ENCODE assay signal across 1 cellular context in the genomic region with DNA sequence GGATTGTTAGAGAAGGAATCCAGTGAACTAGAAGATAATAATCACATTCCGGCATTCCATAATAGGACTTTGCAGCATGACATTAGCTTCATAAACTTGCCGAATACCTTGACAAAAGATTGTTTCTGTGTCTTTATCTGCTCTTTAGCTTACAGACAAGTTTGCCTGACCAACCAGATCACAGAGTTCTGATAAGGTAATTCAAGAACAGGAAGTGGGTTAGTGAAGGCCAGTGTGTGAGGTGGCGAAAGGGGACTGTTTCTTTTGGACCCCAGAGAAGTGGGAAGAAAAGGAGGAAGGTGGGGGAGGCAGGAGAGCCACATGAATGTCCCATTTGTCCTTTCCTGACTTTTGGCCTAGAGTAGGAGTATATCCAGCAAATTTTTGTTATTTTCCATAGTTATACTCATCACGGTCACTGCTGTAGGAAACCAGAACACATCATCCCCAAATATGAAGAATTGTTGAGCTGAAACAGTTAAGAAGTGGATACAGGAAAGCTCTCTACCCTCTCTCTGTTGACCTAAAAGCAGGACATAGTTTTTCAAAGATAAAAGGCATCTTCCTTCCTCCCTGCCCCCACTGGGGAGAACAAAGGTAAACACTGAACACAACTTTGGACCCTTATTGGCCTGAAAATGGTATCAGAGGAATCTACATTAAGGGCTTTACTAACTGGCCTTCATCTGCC.
TF ChIP-seq lines count a peak whose summit lies in the region.

No MANE protein-coding gene starts in this region.

TF ChIP-seq in HepG2, 621 proteins besides CTCF, POLR2A, EP300 and RAD21 (continued from another document and continues in another):
- TF ChIP-seq, protein P1, sequence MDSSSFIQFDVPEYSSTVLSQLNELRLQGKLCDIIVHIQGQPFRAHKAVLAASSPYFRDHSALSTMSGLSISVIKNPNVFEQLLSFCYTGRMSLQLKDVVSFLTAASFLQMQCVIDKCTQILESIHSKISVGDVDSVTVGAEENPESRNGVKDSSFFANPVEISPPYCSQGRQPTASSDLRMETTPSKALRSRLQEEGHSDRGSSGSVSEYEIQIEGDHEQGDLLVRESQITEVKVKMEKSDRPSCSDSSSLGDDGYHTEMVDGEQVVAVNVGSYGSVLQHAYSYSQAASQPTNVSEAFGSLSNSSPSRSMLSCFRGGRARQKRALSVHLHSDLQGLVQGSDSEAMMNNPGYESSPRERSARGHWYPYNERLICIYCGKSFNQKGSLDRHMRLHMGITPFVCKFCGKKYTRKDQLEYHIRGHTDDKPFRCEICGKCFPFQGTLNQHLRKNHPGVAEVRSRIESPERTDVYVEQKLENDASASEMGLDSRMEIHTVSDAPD (CRISPR knock-in tag; IDR thresholded peaks at IDR 0.05), result peak; percentile 92
- TF ChIP-seq ZNF234 (CRISPR knock-in tag; conservative IDR thresholded peaks at IDR 0.05), result no peak
- TF ChIP-seq HES4 (CRISPR knock-in tag; IDR thresholded peaks at IDR 0.05; ENCODE audit: borderline replicate concordance), result no peak
- no peak for TF ChIP-seq EEA1 (CRISPR knock-in tag; IDR thresholded peaks at IDR 0.05; ENCODE audit: borderline replicate concordance)
- TF ChIP-seq ZNF577 (CRISPR knock-in tag; IDR thresholded peaks at IDR 0.05; ENCODE audit: borderline replicate concordance, low read depth), result no peak
- TF ChIP-seq PHF5A (CRISPR knock-in tag; IDR thresholded peaks at IDR 0.05; ENCODE audit: low read depth, unreplicated experiment), result peak; percentile 96
- peak; percentile 93; the same call in 1 of the 2 replicates for TF ChIP-seq MIER3 (CRISPR knock-in tag; IDR thresholded peaks at IDR 0.05; ENCODE audit: borderline replicate concordance)
- no peak for TF ChIP-seq NFKB2 (CRISPR knock-in tag; IDR thresholded peaks at IDR 0.05; ENCODE audit: borderline replicate concordance)
- TF ChIP-seq, protein P2, sequence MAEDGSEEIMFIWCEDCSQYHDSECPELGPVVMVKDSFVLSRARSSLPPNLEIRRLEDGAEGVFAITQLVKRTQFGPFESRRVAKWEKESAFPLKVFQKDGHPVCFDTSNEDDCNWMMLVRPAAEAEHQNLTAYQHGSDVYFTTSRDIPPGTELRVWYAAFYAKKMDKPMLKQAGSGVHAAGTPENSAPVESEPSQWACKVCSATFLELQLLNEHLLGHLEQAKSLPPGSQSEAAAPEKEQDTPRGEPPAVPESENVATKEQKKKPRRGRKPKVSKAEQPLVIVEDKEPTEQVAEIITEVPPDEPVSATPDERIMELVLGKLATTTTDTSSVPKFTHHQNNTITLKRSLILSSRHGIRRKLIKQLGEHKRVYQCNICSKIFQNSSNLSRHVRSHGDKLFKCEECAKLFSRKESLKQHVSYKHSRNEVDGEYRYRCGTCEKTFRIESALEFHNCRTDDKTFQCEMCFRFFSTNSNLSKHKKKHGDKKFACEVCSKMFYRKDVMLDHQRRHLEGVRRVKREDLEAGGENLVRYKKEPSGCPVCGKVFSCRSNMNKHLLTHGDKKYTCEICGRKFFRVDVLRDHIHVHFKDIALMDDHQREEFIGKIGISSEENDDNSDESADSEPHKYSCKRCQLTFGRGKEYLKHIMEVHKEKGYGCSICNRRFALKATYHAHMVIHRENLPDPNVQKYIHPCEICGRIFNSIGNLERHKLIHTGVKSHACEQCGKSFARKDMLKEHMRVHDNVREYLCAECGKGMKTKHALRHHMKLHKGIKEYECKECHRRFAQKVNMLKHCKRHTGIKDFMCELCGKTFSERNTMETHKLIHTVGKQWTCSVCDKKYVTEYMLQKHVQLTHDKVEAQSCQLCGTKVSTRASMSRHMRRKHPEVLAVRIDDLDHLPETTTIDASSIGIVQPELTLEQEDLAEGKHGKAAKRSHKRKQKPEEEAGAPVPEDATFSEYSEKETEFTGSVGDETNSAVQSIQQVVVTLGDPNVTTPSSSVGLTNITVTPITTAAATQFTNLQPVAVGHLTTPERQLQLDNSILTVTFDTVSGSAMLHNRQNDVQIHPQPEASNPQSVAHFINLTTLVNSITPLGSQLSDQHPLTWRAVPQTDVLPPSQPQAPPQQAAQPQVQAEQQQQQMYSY (CRISPR knock-in tag; IDR thresholded peaks at IDR 0.05), result peak; percentile 50; the same call in 1 of the 2 replicates
- TF ChIP-seq, protein P3, sequence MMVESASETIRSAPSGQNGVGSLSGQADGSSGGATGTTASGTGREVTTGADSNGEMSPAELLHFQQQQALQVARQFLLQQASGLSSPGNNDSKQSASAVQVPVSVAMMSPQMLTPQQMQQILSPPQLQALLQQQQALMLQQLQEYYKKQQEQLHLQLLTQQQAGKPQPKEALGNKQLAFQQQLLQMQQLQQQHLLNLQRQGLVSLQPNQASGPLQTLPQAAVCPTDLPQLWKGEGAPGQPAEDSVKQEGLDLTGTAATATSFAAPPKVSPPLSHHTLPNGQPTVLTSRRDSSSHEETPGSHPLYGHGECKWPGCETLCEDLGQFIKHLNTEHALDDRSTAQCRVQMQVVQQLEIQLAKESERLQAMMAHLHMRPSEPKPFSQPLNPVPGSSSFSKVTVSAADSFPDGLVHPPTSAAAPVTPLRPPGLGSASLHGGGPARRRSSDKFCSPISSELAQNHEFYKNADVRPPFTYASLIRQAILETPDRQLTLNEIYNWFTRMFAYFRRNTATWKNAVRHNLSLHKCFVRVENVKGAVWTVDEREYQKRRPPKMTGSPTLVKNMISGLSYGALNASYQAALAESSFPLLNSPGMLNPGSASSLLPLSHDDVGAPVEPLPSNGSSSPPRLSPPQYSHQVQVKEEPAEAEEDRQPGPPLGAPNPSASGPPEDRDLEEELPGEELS (CRISPR knock-in tag; IDR thresholded peaks at IDR 0.05), result peak; percentile 96
- no peak for TF ChIP-seq ZNF101 (CRISPR knock-in tag; IDR thresholded peaks at IDR 0.05; ENCODE audit: borderline replicate concordance, low read depth)
- no peak for TF ChIP-seq GTF2F1 (IDR thresholded peaks at IDR 0.05; ENCODE audit: low read length)
- peak; percentile 92 for TF ChIP-seq PHF21A (CRISPR knock-in tag; IDR thresholded peaks at IDR 0.05)
- TF ChIP-seq, protein P4, sequence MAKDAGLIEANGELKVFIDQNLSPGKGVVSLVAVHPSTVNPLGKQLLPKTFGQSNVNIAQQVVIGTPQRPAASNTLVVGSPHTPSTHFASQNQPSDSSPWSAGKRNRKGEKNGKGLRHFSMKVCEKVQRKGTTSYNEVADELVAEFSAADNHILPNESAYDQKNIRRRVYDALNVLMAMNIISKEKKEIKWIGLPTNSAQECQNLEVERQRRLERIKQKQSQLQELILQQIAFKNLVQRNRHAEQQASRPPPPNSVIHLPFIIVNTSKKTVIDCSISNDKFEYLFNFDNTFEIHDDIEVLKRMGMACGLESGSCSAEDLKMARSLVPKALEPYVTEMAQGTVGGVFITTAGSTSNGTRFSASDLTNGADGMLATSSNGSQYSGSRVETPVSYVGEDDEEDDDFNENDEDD (CRISPR knock-in tag; IDR thresholded peaks at IDR 0.05; ENCODE audit: borderline replicate concordance), result peak; percentile 49; the same call in 1 of the 2 replicates
- TF ChIP-seq, protein P5, sequence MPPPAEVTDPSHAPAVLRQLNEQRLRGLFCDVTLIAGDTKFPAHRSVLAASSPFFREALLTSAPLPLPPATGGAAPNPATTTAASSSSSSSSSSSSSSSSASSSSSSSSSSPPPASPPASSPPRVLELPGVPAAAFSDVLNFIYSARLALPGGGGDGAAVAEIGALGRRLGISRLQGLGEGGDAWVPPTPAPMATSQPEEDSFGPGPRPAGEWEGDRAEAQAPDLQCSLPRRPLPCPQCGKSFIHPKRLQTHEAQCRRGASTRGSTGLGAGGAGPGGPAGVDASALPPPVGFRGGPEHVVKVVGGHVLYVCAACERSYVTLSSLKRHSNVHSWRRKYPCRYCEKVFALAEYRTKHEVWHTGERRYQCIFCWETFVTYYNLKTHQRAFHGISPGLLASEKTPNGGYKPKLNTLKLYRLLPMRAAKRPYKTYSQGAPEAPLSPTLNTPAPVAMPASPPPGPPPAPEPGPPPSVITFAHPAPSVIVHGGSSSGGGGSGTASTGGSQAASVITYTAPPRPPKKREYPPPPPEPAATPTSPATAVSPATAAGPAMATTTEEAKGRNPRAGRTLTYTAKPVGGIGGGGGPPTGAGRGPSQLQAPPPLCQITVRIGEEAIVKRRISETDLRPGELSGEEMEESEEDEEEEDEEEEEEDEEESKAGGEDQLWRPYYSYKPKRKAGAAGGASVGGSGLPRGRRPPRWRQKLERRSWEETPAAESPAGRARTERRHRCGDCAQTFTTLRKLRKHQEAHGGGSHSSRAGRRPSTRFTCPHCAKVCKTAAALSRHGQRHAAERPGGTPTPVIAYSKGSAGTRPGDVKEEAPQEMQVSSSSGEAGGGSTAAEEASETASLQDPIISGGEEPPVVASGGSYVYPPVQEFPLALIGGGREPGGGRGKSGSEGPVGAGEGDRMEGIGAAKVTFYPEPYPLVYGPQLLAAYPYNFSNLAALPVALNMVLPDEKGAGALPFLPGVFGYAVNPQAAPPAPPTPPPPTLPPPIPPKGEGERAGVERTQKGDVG (CRISPR knock-in tag; IDR thresholded peaks at IDR 0.05; ENCODE audit: borderline replicate concordance), result no peak
- no peak for TF ChIP-seq SIN3A (IDR thresholded peaks at IDR 0.05; ENCODE audit: borderline replicate concordance, low read depth, low read length)
- peak; percentile 72; the same call in 1 of the 2 replicates for TF ChIP-seq TOPORS (CRISPR knock-in tag; IDR thresholded peaks at IDR 0.05)
- TF ChIP-seq RFX5 (IDR thresholded peaks at IDR 0.05; ENCODE audit: low read depth, low read length), result no peak
- peak; percentile 90 for TF ChIP-seq NR2F2 (IDR thresholded peaks at IDR 0.05; ENCODE audit: borderline replicate concordance, low read depth)
- peak; percentile 36; the same call in 1 of the 2 replicates for TF ChIP-seq KMT2A (CRISPR knock-in tag; IDR thresholded peaks at IDR 0.05)
- TF ChIP-seq, protein P6, sequence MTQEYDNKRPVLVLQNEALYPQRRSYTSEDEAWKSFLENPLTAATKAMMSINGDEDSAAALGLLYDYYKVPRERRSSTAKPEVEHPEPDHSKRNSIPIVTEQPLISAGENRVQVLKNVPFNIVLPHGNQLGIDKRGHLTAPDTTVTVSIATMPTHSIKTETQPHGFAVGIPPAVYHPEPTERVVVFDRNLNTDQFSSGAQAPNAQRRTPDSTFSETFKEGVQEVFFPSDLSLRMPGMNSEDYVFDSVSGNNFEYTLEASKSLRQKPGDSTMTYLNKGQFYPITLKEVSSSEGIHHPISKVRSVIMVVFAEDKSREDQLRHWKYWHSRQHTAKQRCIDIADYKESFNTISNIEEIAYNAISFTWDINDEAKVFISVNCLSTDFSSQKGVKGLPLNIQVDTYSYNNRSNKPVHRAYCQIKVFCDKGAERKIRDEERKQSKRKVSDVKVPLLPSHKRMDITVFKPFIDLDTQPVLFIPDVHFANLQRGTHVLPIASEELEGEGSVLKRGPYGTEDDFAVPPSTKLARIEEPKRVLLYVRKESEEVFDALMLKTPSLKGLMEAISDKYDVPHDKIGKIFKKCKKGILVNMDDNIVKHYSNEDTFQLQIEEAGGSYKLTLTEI (CRISPR knock-in tag; conservative IDR thresholded peaks at IDR 0.05), result no peak
- TF ChIP-seq, protein P7, sequence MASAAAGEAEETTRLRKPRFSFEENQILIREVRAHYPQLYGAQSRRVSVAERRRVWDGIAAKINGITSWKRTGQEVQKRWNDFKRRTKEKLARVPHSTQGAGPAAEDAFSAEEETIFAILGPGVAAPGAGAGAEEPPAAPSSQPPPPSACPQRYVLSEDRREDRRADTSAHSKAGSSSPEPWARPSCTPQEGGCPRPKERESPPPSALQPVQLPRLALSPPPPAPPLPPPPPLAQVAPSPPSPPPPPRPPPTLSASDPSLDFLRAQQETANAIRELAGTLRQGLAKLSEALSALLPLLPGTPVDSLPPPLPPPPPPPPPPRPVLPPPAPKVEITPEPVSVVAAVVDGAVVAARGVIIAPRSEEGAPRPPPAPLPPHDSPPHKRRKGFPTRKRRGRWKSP (CRISPR knock-in tag; IDR thresholded peaks at IDR 0.05), result no peak; the same call in 1 of the 2 replicates
- no peak for TF ChIP-seq HDAC6 (IDR thresholded peaks at IDR 0.05; ENCODE audit: low read depth, low read length)
- peak; percentile 76; the same call in 1 of the 2 replicates for TF ChIP-seq HOXA5 (CRISPR knock-in tag; IDR thresholded peaks at IDR 0.05)
- no peak for TF ChIP-seq ZNF296 (CRISPR knock-in tag; conservative IDR thresholded peaks at IDR 0.05)
- peak; percentile 9; the same call in 1 of the 2 replicates for TF ChIP-seq SRF (IDR thresholded peaks at IDR 0.05; ENCODE audit: low read depth, low read length)
- no peak for TF ChIP-seq MAFK (conservative IDR thresholded peaks at IDR 0.05 in 1 of 2, IDR thresholded peaks at IDR 0.05 in 1 of 2; ENCODE audit: low read length in 2 of 2)
- no peak for TF ChIP-seq ZZZ3 (CRISPR knock-in tag; IDR thresholded peaks at IDR 0.05; ENCODE audit: borderline replicate concordance)
- TF ChIP-seq, protein P8, sequence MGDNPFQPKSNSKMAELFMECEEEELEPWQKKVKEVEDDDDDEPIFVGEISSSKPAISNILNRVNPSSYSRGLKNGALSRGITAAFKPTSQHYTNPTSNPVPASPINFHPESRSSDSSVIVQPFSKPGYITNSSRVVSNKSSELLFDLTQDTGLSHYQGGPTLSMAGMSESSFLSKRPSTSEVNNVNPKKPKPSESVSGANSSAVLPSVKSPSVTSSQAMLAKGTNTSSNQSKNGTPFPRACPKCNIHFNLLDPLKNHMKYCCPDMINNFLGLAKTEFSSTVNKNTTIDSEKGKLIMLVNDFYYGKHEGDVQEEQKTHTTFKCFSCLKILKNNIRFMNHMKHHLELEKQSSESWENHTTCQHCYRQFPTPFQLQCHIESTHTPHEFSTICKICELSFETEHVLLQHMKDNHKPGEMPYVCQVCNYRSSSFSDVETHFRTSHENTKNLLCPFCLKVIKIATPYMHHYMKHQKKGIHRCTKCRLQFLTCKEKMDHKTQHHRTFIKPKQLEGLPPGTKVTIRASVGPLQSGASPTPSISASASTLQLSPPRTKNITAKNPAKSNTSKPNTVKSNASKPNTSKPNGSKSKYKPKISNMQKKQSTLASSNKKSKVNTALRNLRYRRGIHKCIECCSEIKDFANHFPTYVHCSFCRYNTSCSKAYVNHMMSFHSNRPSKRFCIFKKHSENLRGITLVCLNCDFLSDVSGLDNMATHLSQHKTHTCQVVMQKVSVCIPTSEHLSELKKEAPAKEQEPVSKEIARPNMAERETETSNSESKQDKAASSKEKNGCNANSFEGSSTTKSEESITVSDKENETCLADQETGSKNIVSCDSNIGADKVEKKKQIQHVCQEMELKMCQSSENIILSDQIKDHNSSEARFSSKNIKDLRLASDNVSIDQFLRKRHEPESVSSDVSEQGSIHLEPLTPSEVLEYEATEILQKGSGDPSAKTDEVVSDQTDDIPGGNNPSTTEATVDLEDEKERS (CRISPR knock-in tag; IDR thresholded peaks at IDR 0.05), result peak; percentile 78; the same call in 1 of the 2 replicates
- TF ChIP-seq, protein P9, sequence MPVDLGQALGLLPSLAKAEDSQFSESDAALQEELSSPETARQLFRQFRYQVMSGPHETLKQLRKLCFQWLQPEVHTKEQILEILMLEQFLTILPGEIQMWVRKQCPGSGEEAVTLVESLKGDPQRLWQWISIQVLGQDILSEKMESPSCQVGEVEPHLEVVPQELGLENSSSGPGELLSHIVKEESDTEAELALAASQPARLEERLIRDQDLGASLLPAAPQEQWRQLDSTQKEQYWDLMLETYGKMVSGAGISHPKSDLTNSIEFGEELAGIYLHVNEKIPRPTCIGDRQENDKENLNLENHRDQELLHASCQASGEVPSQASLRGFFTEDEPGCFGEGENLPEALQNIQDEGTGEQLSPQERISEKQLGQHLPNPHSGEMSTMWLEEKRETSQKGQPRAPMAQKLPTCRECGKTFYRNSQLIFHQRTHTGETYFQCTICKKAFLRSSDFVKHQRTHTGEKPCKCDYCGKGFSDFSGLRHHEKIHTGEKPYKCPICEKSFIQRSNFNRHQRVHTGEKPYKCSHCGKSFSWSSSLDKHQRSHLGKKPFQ (CRISPR knock-in tag; IDR thresholded peaks at IDR 0.05; ENCODE audit: insufficient replicate concordance), result no peak
- TF ChIP-seq ZNF530 (CRISPR knock-in tag; IDR thresholded peaks at IDR 0.05; ENCODE audit: low read depth), result no peak
